ENCODE assay signal across 14 cellular contexts in genomic region chr13:100275746-100276145, GRCh38.
"Had no signal": no experiment of that assay in that cellular context is flagged by ENCODE, and none has a peak within 500 bp of the region (broad histone marks: within the 10 kb centered on the region; RNA-seq: fewer than 3 reads in every experiment).

No MANE protein-coding gene starts in this region.

- H3K27ac ChIP-seq: psoas muscle, spleen, suprapubic skin, upper lobe of right lung had no signal

- H3K27me3 ChIP-seq: spleen, suprapubic skin, upper lobe of right lung had no signal

- H3K4me3 ChIP-seq: psoas muscle, spleen, suprapubic skin, upper lobe of right lung had no signal

- H3K4me1 ChIP-seq: psoas muscle, spleen, suprapubic skin, upper lobe of right lung had no signal

- H3K9me3 ChIP-seq: psoas muscle, spleen, suprapubic skin, upper lobe of right lung had no signal

- DNase-seq: activated CD4-positive, alpha-beta T cell treated with anti-CD3 and anti-CD28 coated beads, Interleukin-2, amount 10 ng/mL, durations not matched to agents 7 days and 5 days; activated naive CD4-positive, alpha-beta T cell treated with anti-CD3 and anti-CD28 coated beads, Interleukin-2, amount 50 U/mL, for 16 hours; activated T-cell treated with anti-CD3 and anti-CD28 coated beads for 4 hours; cerebellar nuclear complex; glutamatergic neuron; left colon; naive thymus-derived CD4-positive, alpha-beta T cell; occipital lobe; psoas muscle; spleen; stimulated activated CD8-positive, alpha-beta memory T cell treated with anti-CD3 and anti-CD28 coated beads, Interleukin-4, amount 100 ng/mL, for 48 hours; stimulated activated naive CD8-positive, alpha-beta T cell treated with anti-CD3 and anti-CD28 coated beads, Interleukin-15, Interleukin-2, amounts not matched to agents 100 U/mL and 50 U/mL, for 24 hours; upper lobe of right lung had no signal
